ENCODE assay signal across 12 cellular contexts in genomic region chr14:68306265-68306933, GRCh38.
DNase-seq lines count a peak whose midpoint lies in the region; ATAC-seq and TF ChIP-seq lines count a peak whose summit lies in the region.
"Had no signal": no experiment of that assay in that cellular context is flagged by ENCODE, and none has a peak within 500 bp of the region (broad histone marks: within the 10 kb centered on the region; RNA-seq: fewer than 3 reads in every experiment).

No MANE protein-coding gene starts in this region.

- peak overlapping the region; percentile 49 for H3K9ac ChIP-seq in OCI-LY1 (ENCODE audit: low read length)
- H3K9ac ChIP-seq in rectal smooth muscle tissue (ENCODE audit: low read length), result no peak overlapping the region

- intact Hi-C loops in natural killer cell (cut with micrococcal nuclease), result no loop called here

- no peaks in the 10 kb centered on the region for H3F3A ChIP-seq in OCI-LY1 (ENCODE audit: insufficient read depth, low read length)

- no peaks in the 10 kb centered on the region for H3K27me3 ChIP-seq in OCI-LY1 (ENCODE audit: insufficient read depth, low read length)
- H3K27me3 ChIP-seq in rectal smooth muscle tissue (ENCODE audit: control insufficient read depth, insufficient read depth, low read length), result no peaks in the 10 kb centered on the region

- H3K9me3 Mint-ChIP-seq in natural killer cell, result peaks cover 3 to 6% of the 10 kb centered on the region in 2 donors

- H3K27ac ChIP-seq in OCI-LY1 (ENCODE audit: low read depth, low read length, poor library complexity, severe bottlenecking), result peak overlapping the region; percentile 79
- peak overlapping the region; percentile 84 for H3K27ac ChIP-seq in rectal smooth muscle tissue (ENCODE audit: low read depth, low read length)

- H3K36me3 Mint-ChIP-seq in natural killer cell, result peaks cover 7% of the 10 kb centered on the region

- H3K4me1 Mint-ChIP-seq in natural killer cell, result peaks cover 6 to 16% of the 10 kb centered on the region in 2 donors

- peak overlapping the region; percentile 37 for H3K4me2 ChIP-seq in OCI-LY1 (ENCODE audit: low read length)

- H3K4me3 ChIP-seq in OCI-LY1 (ENCODE audit: low read depth, low read length, poor library complexity, severe bottlenecking) (no peak overlapping the region), rectal smooth muscle tissue (ENCODE audit: low read length) (no peak overlapping the region)
- H3K4me3 ChIP-seq: lung had no signal

- H3K9me3 ChIP-seq in OCI-LY1 (ENCODE audit: low read length), result 0 out of 2 replicates have a peak, but pooled peaks cover 4% of the 10 kb centered on the region

- H3K9me2 ChIP-seq in OCI-LY1 (ENCODE audit: low read depth, low read length), result no peaks in the 10 kb centered on the region

- ATAC-seq in GM18519 (IDR thresholded peaks at IDR 0.05; ENCODE audit: low FRiP score, unreplicated experiment) (peak; percentile 67), GM21825 (IDR thresholded peaks at IDR 0.05; ENCODE audit: unreplicated experiment) (peak; percentile 54), natural killer cell (no peak), GM19023 (IDR thresholded peaks at IDR 0.05; ENCODE audit: unreplicated experiment) (no peak)

- H3K4me1 ChIP-seq in OCI-LY1 (ENCODE audit: insufficient read depth, low read length, severe bottlenecking) (peaks cover 53% of the 10 kb centered on the region), rectal smooth muscle tissue (ENCODE audit: control insufficient read depth, insufficient read depth, low read length) (peaks cover 33% of the 10 kb centered on the region)

- no peak for DNase-seq in natural killer cell
- DNase-seq in activated CD4-positive, CD25-positive, alpha-beta regulatory T cell (lab: John Stamatoyannopoulos, UW), result no peak
- no peak for DNase-seq in stimulated activated naive CD4-positive, alpha-beta T cell treated with Interleukin-2 at 50 U/mL for 16 hours (lab: John Stamatoyannopoulos, UW)
- DNase-seq: activated effector memory CD4-positive, alpha-beta T cell treated with Interleukin-2 at 50 U/mL for 16 hours; DND-41; erythroblast had no signal

- H3K4me3 Mint-ChIP-seq in natural killer cell, result no peak overlapping the region

- H2AFZ ChIP-seq in OCI-LY1 (ENCODE audit: low read length), result no peak overlapping the region

- H3K27me3 Mint-ChIP-seq in natural killer cell (ENCODE audit: low read depth in 2 of 2), result no peaks in the 10 kb centered on the region

- TF ChIP-seq CTCF in OCI-LY1 (IDR thresholded peaks at IDR 0.05; ENCODE audit: low read length) (no peak), natural killer cell (IDR thresholded peaks at IDR 0.05) (no peak)

- H4K20me1 ChIP-seq in OCI-LY1 (ENCODE audit: insufficient read depth, low read length), result no peaks in the 10 kb centered on the region

- no peak overlapping the region for H3K27ac Mint-ChIP-seq in natural killer cell

- H3K36me3 ChIP-seq in OCI-LY1 (ENCODE audit: insufficient read depth, low read length) (0 out of 2 replicates have a peak, but pooled peaks cover 5% of the 10 kb centered on the region), rectal smooth muscle tissue (ENCODE audit: control insufficient read depth, insufficient read depth, low read length) (no peaks in the 10 kb centered on the region)

- H3K79me2 ChIP-seq in OCI-LY1 (ENCODE audit: insufficient read depth, low read length), result no peaks in the 10 kb centered on the region

Comparison
In these comparisons a context has a peak if more than half of its experiments do, and no peak if none do; other contexts are left out.
1. ATAC-seq: peak in GM18519 (single experiment) and GM21825 (single experiment); none in natural killer cell (0 of 3) and GM19023 (single experiment).